Comparison of ENCODE assay signal across 1 cellular context in the genomic region with DNA sequence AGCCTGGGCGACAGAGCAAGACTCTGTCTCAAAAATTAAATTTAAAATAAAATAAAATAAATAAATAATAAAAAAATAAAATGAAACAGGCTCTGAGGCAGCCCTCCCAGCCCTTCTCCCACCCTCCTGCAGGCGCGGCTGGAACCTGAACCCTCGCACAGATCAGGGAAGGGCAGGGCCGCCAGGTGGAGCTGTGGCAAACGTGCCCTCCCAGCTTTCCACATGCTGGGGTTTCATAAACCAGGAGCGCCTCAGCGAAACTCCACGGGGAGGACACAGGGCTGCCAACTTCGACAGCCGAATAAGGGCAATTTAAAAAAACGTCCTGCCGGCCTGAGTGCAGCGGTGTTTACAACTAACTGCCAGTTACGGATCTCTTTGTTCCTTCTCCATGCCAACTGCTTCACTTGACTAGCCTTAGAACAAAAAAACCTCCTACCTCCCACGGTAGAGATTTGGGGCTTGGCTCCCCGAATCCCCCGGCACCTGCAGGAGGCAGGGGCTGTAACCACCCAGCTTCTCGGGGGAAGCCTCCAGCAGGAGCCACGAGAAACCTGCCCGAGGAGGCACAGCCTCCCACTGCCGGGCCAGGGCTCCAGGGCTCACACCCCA.
TF ChIP-seq lines count a peak whose summit lies in the region.

No MANE protein-coding gene starts in this region.

TF ChIP-seq in H1, 55 proteins besides CTCF, POLR2A, EP300 and RAD21 (continued from another document):
- TF ChIP-seq, protein P1, sequence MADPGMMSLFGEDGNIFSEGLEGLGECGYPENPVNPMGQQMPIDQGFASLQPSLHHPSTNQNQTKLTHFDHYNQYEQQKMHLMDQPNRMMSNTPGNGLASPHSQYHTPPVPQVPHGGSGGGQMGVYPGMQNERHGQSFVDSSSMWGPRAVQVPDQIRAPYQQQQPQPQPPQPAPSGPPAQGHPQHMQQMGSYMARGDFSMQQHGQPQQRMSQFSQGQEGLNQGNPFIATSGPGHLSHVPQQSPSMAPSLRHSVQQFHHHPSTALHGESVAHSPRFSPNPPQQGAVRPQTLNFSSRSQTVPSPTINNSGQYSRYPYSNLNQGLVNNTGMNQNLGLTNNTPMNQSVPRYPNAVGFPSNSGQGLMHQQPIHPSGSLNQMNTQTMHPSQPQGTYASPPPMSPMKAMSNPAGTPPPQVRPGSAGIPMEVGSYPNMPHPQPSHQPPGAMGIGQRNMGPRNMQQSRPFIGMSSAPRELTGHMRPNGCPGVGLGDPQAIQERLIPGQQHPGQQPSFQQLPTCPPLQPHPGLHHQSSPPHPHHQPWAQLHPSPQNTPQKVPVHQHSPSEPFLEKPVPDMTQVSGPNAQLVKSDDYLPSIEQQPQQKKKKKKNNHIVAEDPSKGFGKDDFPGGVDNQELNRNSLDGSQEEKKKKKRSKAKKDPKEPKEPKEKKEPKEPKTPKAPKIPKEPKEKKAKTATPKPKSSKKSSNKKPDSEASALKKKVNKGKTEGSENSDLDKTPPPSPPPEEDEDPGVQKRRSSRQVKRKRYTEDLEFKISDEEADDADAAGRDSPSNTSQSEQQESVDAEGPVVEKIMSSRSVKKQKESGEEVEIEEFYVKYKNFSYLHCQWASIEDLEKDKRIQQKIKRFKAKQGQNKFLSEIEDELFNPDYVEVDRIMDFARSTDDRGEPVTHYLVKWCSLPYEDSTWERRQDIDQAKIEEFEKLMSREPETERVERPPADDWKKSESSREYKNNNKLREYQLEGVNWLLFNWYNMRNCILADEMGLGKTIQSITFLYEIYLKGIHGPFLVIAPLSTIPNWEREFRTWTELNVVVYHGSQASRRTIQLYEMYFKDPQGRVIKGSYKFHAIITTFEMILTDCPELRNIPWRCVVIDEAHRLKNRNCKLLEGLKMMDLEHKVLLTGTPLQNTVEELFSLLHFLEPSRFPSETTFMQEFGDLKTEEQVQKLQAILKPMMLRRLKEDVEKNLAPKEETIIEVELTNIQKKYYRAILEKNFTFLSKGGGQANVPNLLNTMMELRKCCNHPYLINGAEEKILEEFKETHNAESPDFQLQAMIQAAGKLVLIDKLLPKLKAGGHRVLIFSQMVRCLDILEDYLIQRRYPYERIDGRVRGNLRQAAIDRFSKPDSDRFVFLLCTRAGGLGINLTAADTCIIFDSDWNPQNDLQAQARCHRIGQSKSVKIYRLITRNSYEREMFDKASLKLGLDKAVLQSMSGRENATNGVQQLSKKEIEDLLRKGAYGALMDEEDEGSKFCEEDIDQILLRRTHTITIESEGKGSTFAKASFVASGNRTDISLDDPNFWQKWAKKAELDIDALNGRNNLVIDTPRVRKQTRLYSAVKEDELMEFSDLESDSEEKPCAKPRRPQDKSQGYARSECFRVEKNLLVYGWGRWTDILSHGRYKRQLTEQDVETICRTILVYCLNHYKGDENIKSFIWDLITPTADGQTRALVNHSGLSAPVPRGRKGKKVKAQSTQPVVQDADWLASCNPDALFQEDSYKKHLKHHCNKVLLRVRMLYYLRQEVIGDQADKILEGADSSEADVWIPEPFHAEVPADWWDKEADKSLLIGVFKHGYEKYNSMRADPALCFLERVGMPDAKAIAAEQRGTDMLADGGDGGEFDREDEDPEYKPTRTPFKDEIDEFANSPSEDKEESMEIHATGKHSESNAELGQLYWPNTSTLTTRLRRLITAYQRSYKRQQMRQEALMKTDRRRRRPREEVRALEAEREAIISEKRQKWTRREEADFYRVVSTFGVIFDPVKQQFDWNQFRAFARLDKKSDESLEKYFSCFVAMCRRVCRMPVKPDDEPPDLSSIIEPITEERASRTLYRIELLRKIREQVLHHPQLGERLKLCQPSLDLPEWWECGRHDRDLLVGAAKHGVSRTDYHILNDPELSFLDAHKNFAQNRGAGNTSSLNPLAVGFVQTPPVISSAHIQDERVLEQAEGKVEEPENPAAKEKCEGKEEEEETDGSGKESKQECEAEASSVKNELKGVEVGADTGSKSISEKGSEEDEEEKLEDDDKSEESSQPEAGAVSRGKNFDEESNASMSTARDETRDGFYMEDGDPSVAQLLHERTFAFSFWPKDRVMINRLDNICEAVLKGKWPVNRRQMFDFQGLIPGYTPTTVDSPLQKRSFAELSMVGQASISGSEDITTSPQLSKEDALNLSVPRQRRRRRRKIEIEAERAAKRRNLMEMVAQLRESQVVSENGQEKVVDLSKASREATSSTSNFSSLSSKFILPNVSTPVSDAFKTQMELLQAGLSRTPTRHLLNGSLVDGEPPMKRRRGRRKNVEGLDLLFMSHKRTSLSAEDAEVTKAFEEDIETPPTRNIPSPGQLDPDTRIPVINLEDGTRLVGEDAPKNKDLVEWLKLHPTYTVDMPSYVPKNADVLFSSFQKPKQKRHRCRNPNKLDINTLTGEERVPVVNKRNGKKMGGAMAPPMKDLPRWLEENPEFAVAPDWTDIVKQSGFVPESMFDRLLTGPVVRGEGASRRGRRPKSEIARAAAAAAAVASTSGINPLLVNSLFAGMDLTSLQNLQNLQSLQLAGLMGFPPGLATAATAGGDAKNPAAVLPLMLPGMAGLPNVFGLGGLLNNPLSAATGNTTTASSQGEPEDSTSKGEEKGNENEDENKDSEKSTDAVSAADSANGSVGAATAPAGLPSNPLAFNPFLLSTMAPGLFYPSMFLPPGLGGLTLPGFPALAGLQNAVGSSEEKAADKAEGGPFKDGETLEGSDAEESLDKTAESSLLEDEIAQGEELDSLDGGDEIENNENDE (IDR thresholded peaks at IDR 0.05; ENCODE audit: insufficient replicate concordance, low read length), result no peak
- TF ChIP-seq NANOG (IDR thresholded peaks at IDR 0.05; ENCODE audit: insufficient read depth, low read depth, low read length, poor library complexity, severe bottlenecking), result no peak
- no peak for TF ChIP-seq GTF2F1 (IDR thresholded peaks at IDR 0.05; ENCODE audit: borderline replicate concordance, low read depth, low read length)
- TF ChIP-seq BACH1 (IDR thresholded peaks at IDR 0.05; ENCODE audit: low read length), result 0 out of 2 replicates have a peak, but pooled peaks have one; percentile 26
- no peak for TF ChIP-seq HDAC6 (IDR thresholded peaks at IDR 0.05; ENCODE audit: low read depth, low read length)
- TF ChIP-seq, protein P2, sequence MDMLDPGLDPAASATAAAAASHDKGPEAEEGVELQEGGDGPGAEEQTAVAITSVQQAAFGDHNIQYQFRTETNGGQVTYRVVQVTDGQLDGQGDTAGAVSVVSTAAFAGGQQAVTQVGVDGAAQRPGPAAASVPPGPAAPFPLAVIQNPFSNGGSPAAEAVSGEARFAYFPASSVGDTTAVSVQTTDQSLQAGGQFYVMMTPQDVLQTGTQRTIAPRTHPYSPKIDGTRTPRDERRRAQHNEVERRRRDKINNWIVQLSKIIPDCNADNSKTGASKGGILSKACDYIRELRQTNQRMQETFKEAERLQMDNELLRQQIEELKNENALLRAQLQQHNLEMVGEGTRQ (IDR thresholded peaks at IDR 0.05; ENCODE audit: low read length), result no peak
- TF ChIP-seq TBP (IDR thresholded peaks at IDR 0.05; ENCODE audit: low read depth, low read length), result no peak
- peak; percentile 52; the same call in 1 of the 2 replicates for TF ChIP-seq GABPA (IDR thresholded peaks at IDR 0.05; ENCODE audit: borderline replicate concordance, insufficient read depth, low read length)
- TF ChIP-seq FOSL1 (IDR thresholded peaks at IDR 0.05; ENCODE audit: insufficient read depth, low read depth, low read length), result no peak
- TF ChIP-seq, protein P3, sequence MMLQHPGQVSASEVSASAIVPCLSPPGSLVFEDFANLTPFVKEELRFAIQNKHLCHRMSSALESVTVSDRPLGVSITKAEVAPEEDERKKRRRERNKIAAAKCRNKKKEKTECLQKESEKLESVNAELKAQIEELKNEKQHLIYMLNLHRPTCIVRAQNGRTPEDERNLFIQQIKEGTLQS (IDR thresholded peaks at IDR 0.05; ENCODE audit: insufficient read depth, low read depth, low read length), result no peak
- TF ChIP-seq, protein P4, sequence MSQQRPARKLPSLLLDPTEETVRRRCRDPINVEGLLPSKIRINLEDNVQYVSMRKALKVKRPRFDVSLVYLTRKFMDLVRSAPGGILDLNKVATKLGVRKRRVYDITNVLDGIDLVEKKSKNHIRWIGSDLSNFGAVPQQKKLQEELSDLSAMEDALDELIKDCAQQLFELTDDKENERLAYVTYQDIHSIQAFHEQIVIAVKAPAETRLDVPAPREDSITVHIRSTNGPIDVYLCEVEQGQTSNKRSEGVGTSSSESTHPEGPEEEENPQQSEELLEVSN (IDR thresholded peaks at IDR 0.05), result peak; percentile 48
- peak in 1 of 2 experiments; percentile 69; a peak in 1 of 4 replicates for TF ChIP-seq SIN3A (conservative IDR thresholded peaks at IDR 0.05 in 1 of 2, IDR thresholded peaks at IDR 0.05 in 1 of 2; ENCODE audit: low read depth in 1 of 2, low read length in 2 of 2)
- TF ChIP-seq TEAD4 (IDR thresholded peaks at IDR 0.05; ENCODE audit: low read depth, low read length), result no peak
- no peak for TF ChIP-seq JUND (IDR thresholded peaks at IDR 0.05; ENCODE audit: low read length)
- no peak for TF ChIP-seq CHD1 (IDR thresholded peaks at IDR 0.05; ENCODE audit: low read depth, low read length)
- TF ChIP-seq EGR1 (IDR thresholded peaks at IDR 0.05; ENCODE audit: borderline replicate concordance, low read depth, low read length), result no peak
- TF ChIP-seq ZNF274 (IDR thresholded peaks at IDR 0.05; ENCODE audit: borderline replicate concordance, extremely low read depth, low read length), result no peak
- no peak for TF ChIP-seq POU5F1 (IDR thresholded peaks at IDR 0.05; ENCODE audit: low read depth, low read length)
- no peak for TF ChIP-seq TAF7 (optimal IDR thresholded peaks at IDR 0.05; ENCODE audit: borderline replicate concordance, low read depth, low read length)
- no peak for TF ChIP-seq RXRA (IDR thresholded peaks at IDR 0.05; ENCODE audit: insufficient read depth, low read depth, low read length)
- TF ChIP-seq CHD2 (IDR thresholded peaks at IDR 0.05; ENCODE audit: low read length), result no peak
- TF ChIP-seq SP1 (IDR thresholded peaks at IDR 0.05; ENCODE audit: low read depth, low read length), result 0 out of 2 replicates have a peak, but pooled peaks have one; percentile 20
- TF ChIP-seq, protein P5, sequence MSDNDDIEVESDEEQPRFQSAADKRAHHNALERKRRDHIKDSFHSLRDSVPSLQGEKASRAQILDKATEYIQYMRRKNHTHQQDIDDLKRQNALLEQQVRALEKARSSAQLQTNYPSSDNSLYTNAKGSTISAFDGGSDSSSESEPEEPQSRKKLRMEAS (IDR thresholded peaks at IDR 0.05), result peak; percentile 87
- TF ChIP-seq SRF (IDR thresholded peaks at IDR 0.05; ENCODE audit: low read depth, low read length), result peak; percentile 79
- no peak for TF ChIP-seq CBX5 (IDR thresholded peaks at IDR 0.05; ENCODE audit: low read depth, low read length)
- no peak for TF ChIP-seq CEBPB (IDR thresholded peaks at IDR 0.05; ENCODE audit: low read depth, low read length)
- no peak for TF ChIP-seq KDM4A (IDR thresholded peaks at IDR 0.05; ENCODE audit: low read depth, low read length, severe bottlenecking)
- no peak for TF ChIP-seq KDM1A (IDR thresholded peaks at IDR 0.05; ENCODE audit: borderline replicate concordance, low read length)
- TF ChIP-seq POLR2AphosphoS5 (IDR thresholded peaks at IDR 0.05; ENCODE audit: low read depth, low read length), result no peak; the same call in 1 of the 2 replicates
TF ChIP-seq in H1: peak in this region for 7.
